ENCODE assay signal across 1 cellular context in genomic region chr2:158321264-158321663, GRCh38.
TF ChIP-seq lines count a peak whose summit lies in the region.

No MANE protein-coding gene starts in this region.

TF ChIP-seq in K562, 482 proteins besides CTCF, POLR2A, EP300 and RAD21 (continued from another document and continues in another):
- peak; percentile 39; the same call in 1 of the 2 replicates for TF ChIP-seq MGA (IDR thresholded peaks at IDR 0.05)
- peak; percentile 72 for TF ChIP-seq NCOR1 (IDR thresholded peaks at IDR 0.05)
- TF ChIP-seq HDAC3 (IDR thresholded peaks at IDR 0.05; ENCODE audit: borderline replicate concordance, partially characterized antibody), result peak; percentile 59
- TF ChIP-seq CBFB (CRISPR knock-in tag; IDR thresholded peaks at IDR 0.05), result no peak
- TF ChIP-seq HINFP (tag; conservative IDR thresholded peaks at IDR 0.05; ENCODE audit: low read depth), result no peak
- no peak for TF ChIP-seq SMC3 (conservative IDR thresholded peaks at IDR 0.05; ENCODE audit: insufficient read depth, low read depth, low read length)
- peak; percentile 76; the same call in 1 of the 2 replicates for TF ChIP-seq SMARCA4 (IDR thresholded peaks at IDR 0.05)
- no peak for TF ChIP-seq GABPA (tag; conservative IDR thresholded peaks at IDR 0.05; ENCODE audit: low read depth)
- no peak for TF ChIP-seq RBM39 (optimal IDR thresholded peaks at IDR 0.05; ENCODE audit: low read depth, low read length)
- TF ChIP-seq CHAMP1 (IDR thresholded peaks at IDR 0.05), result peak; percentile 75; the same call in 1 of the 2 replicates
- TF ChIP-seq ZNF175 (CRISPR knock-in tag; IDR thresholded peaks at IDR 0.05; ENCODE audit: low read depth), result peak; percentile 94
- TF ChIP-seq RERE (CRISPR knock-in tag; IDR thresholded peaks at IDR 0.05; ENCODE audit: borderline replicate concordance), result no peak
- TF ChIP-seq PYGO2 (tag; IDR thresholded peaks at IDR 0.05), result no peak
- TF ChIP-seq CC2D1A (IDR thresholded peaks at IDR 0.05), result peak; percentile 42; the same call in 1 of the 2 replicates
- TF ChIP-seq VEZF1 (CRISPR knock-in tag; IDR thresholded peaks at IDR 0.05), result peak; percentile 23; the same call in 1 of the 2 replicates
- TF ChIP-seq NRF1 (conservative IDR thresholded peaks at IDR 0.05 in 1 of 2, IDR thresholded peaks at IDR 0.05 in 1 of 2), result peak; percentile 59 to 68
- peak; percentile 73 for TF ChIP-seq JUND (IDR thresholded peaks at IDR 0.05; ENCODE audit: borderline replicate concordance, low read depth, low read length)
- peak; percentile 46; the same call in 1 of the 3 replicates for TF ChIP-seq JUND (tag; IDR thresholded peaks at IDR 0.05; ENCODE audit: borderline replicate concordance, low read depth, low read length)
- TF ChIP-seq ZNF707 (CRISPR knock-in tag; conservative IDR thresholded peaks at IDR 0.05), result no peak
- TF ChIP-seq NFIC (IDR thresholded peaks at IDR 0.05), result peak; percentile 86
- no peak for TF ChIP-seq TAF1 (IDR thresholded peaks at IDR 0.05; ENCODE audit: control insufficient read depth, extremely low read depth, insufficient read depth, low read length, severe bottlenecking)
- no peak for TF ChIP-seq HLTF (IDR thresholded peaks at IDR 0.05)
- 0 out of 2 replicates have a peak, but pooled peaks have one; percentile 37 for TF ChIP-seq HMBOX1 (IDR thresholded peaks at IDR 0.05)
- TF ChIP-seq ZNF140 (CRISPR knock-in tag; IDR thresholded peaks at IDR 0.05), result no peak
- peak; percentile 87 for TF ChIP-seq ZNF395 (CRISPR knock-in tag; IDR thresholded peaks at IDR 0.05)
- peak; percentile 94 for TF ChIP-seq MEIS2 (IDR thresholded peaks at IDR 0.05; ENCODE audit: partially characterized antibody)
- peak in 1 of 2 experiments; percentile 55; a peak in 1 of 4 replicates for TF ChIP-seq RCOR1 (IDR thresholded peaks at IDR 0.05; ENCODE audit: borderline replicate concordance in 1 of 2, low read depth in 2 of 2, low read length in 2 of 2)
- 0 out of 2 replicates have a peak, but pooled peaks have one; percentile 45 for TF ChIP-seq ATF7 (IDR thresholded peaks at IDR 0.05)
- TF ChIP-seq NR1H2 (CRISPR knock-in tag; IDR thresholded peaks at IDR 0.05), result no peak
- TF ChIP-seq FOSL1 (tag; conservative IDR thresholded peaks at IDR 0.05), result 0 out of 2 replicates have a peak, but pooled peaks have one; percentile 19
- peak; percentile 30 for TF ChIP-seq CCNT2 (IDR thresholded peaks at IDR 0.05; ENCODE audit: borderline replicate concordance, extremely low read depth, insufficient read length, low read depth, low read length)
